Comparison of ENCODE assay signal across 12 cellular contexts in genomic region chr5:75051217-75051751, GRCh38. TPM values are rescaled to one million over a fixed set of nuclear protein-coding genes. Genes with fewer than 3 reads are reported as not detected.
A peak's percentile ranks its signal among the peaks of the same experiment; 100 is the strongest.
DNase-seq lines count a peak whose midpoint lies in the region; ATAC-seq, FAIRE-seq and TF ChIP-seq lines count a peak whose summit lies in the region.
"Had no signal": no experiment of that assay in that cellular context is flagged by ENCODE, and none has a peak within 500 bp of the region (broad histone marks: within the 10 kb centered on the region; RNA-seq: fewer than 3 reads in every experiment).

No MANE protein-coding gene starts in this region.

- H3K4me1 ChIP-seq in PC-9 (replicated peaks; ENCODE audit: insufficient read depth) (peaks cover 20% of the 10 kb centered on the region), astrocyte (ENCODE audit: insufficient read depth, low read length) (peaks cover 21% of the 10 kb centered on the region), mucosa of descending colon (ENCODE audit: low read depth) (peaks cover 25% of the 10 kb centered on the region)

- H3K4me2 ChIP-seq in PC-9 (peak overlapping the region; percentile 75), astrocyte (ENCODE audit: low read length) (peak overlapping the region; percentile 98)

- H3K4me3 Mint-ChIP-seq in astrocyte (ENCODE audit: unreplicated experiment) = peak overlapping the region; percentile 96

- no peak for FAIRE-seq in astrocyte (lab: Jason Lieb, UNC)

- peaks cover 66% of the 10 kb centered on the region for H3K4me1 Mint-ChIP-seq in astrocyte (ENCODE audit: low read depth, unreplicated experiment)

- H3K4me3 ChIP-seq in AG09309 (ENCODE audit: control insufficient read depth, low read depth, low read length) (peak overlapping the region; percentile 81), PC-9 (no peak overlapping the region), astrocyte (ENCODE audit: insufficient read depth, low read depth, low read length) (no peak overlapping the region), mucosa of descending colon (no peak overlapping the region)

- intact Hi-C loops in PC-9 (cut with micrococcal nuclease; ENCODE audit: unreplicated experiment) = loop anchor here (5.0 to 10.0 kb wide), 2 partner anchors 104 to 286 kb away; partner anchors contain the start of genes GFM2 and NSA2
- intact Hi-C loops in mucosa of descending colon (cut with DNase I, micrococcal nuclease) = no loop called here
- intact Hi-C loops in posterior vena cava (cut with DNase I) = no loop called here

- no peaks in the 10 kb centered on the region for H3K27me3 ChIP-seq in PC-9 (ENCODE audit: insufficient read depth, low read depth)
- no peaks in the 10 kb centered on the region for H3K27me3 ChIP-seq in astrocyte (ENCODE audit: insufficient read depth, low read length)
- H3K27me3 ChIP-seq: uterus had no signal

- H3K79me2 ChIP-seq in PC-9 (ENCODE audit: low read depth) (no peaks in the 10 kb centered on the region), astrocyte (ENCODE audit: insufficient read depth, low read length) (peaks cover 20% of the 10 kb centered on the region)

- POLR2A ChIA-PET in PC-9 (lab: Charles Lee; ENCODE audit: unreplicated experiment) = no interaction called here

- no peaks in the 10 kb centered on the region for H3K9me2 ChIP-seq in PC-9 (ENCODE audit: insufficient read depth)

- peaks cover 7% of the 10 kb centered on the region for H3K36me3 Mint-ChIP-seq in astrocyte (ENCODE audit: low read depth, unreplicated experiment)

- no peaks in the 10 kb centered on the region for H3K9me3 Mint-ChIP-seq in astrocyte (ENCODE audit: unreplicated experiment)

- BruUV-seq in PC-9 (replicated peaks; lab: Mats Ljungman, UMichigan) = no TSS peak

- H3K36me3 ChIP-seq in PC-9 (ENCODE audit: low read depth) (no peaks in the 10 kb centered on the region), astrocyte (ENCODE audit: insufficient read depth, low read length) (no peaks in the 10 kb centered on the region), mucosa of descending colon (ENCODE audit: low read depth) (no peaks in the 10 kb centered on the region)
- H3K36me3 ChIP-seq: HAP-1, uterus had no signal

- peaks cover 9% of the 10 kb centered on the region; the same call in 1 of the 2 replicates for H3F3A ChIP-seq in PC-9 (ENCODE audit: insufficient read depth, low read depth)

- no peaks in the 10 kb centered on the region for H3K27me3 Mint-ChIP-seq in astrocyte (ENCODE audit: low read depth, unreplicated experiment)

- TF ChIP-seq CTCF in AG09309 (IDR thresholded peaks at IDR 0.05; ENCODE audit: control insufficient read depth, insufficient read depth, low read depth, low read length, missing control alignments) (no peak), PC-9 (conservative IDR thresholded peaks at IDR 0.05) (no peak), astrocyte (IDR thresholded peaks at IDR 0.05; ENCODE audit: insufficient read depth, low read depth, low read length) (no peak), mucosa of descending colon (IDR thresholded peaks at IDR 0.05) (no peak)

- peak; percentile 48 for ATAC-seq in mucosa of descending colon
- ATAC-seq in HG03565 (IDR thresholded peaks at IDR 0.05; ENCODE audit: unreplicated experiment) = no peak
- ATAC-seq in GM21390 (IDR thresholded peaks at IDR 0.05; ENCODE audit: unreplicated experiment) = no peak
- ATAC-seq in HG03045 (IDR thresholded peaks at IDR 0.05; ENCODE audit: unreplicated experiment) = no peak

- H3K27ac ChIP-seq in PC-9 (no peak overlapping the region), astrocyte (ENCODE audit: low read depth, low read length) (no peak overlapping the region)

- H3K9ac ChIP-seq in astrocyte (ENCODE audit: low read length) = no peak overlapping the region

- no peak overlapping the region for H2AFZ ChIP-seq in PC-9
- no peak overlapping the region for H2AFZ ChIP-seq in astrocyte (ENCODE audit: low read depth, low read length)

- H3K9me3 ChIP-seq in PC-9 (ENCODE audit: insufficient read depth, low read depth) (no peaks in the 10 kb centered on the region), astrocyte (ENCODE audit: insufficient read depth, low read depth, low read length) (no peaks in the 10 kb centered on the region), mucosa of descending colon (no peaks in the 10 kb centered on the region)
- H3K9me3 ChIP-seq: HAP-1, uterus had no signal

- no peaks in the 10 kb centered on the region for H4K20me1 ChIP-seq in PC-9 (ENCODE audit: insufficient read depth)
- no peaks in the 10 kb centered on the region for H4K20me1 ChIP-seq in astrocyte (ENCODE audit: insufficient read depth, low read length)

- CTCF ChIA-PET in PC-9 (lab: Charles Lee) = no interaction called here

- H3K27ac Mint-ChIP-seq in astrocyte (ENCODE audit: unreplicated experiment) = peak overlapping the region; percentile 89

- DNase-seq in AG09309 (ENCODE audit: low read depth) = no peak
- peak in 1 of 2 experiments; percentile 15 for DNase-seq in PC-9
- no peak for DNase-seq in astrocyte (ENCODE audit: low read depth)
- DNase-seq in mucosa of descending colon = peak; percentile 39 to 86 (median 47)
- no peak for DNase-seq in posterior vena cava (ENCODE audit: low spot score)
- DNase-seq: DMS79 treated with DMSO at 0.1 percent for 48 hours, NCI-H526, uterus had no signal

RNA-seq across cellular contexts. Expression of gene GCNT4, which starts 1.1 kb away (rescaled TPM):
- total RNA-seq in PC-9 (2021) (1.1 and 1.4 TPM in 2 replicates), astrocyte (9.0 and 9.4 TPM in 2 replicates), mucosa of descending colon (1 to 10 TPM in 2 of 3 donors, under 1 TPM in 1; 0.92 to 6.1 (median 2.4) TPM), posterior vena cava (1 to 10 TPM; 3.0 to 5.5 TPM)

Comparison
In these comparisons a context has a peak if more than half of its experiments do, and no peak if none do; other contexts are left out.
1. DNase-seq: peak in mucosa of descending colon (3 of 3); none in AG09309 (single experiment), astrocyte (single experiment) and posterior vena cava (single experiment).